13 cellular contexts compared by ENCODE assay signal in the genomic region with DNA sequence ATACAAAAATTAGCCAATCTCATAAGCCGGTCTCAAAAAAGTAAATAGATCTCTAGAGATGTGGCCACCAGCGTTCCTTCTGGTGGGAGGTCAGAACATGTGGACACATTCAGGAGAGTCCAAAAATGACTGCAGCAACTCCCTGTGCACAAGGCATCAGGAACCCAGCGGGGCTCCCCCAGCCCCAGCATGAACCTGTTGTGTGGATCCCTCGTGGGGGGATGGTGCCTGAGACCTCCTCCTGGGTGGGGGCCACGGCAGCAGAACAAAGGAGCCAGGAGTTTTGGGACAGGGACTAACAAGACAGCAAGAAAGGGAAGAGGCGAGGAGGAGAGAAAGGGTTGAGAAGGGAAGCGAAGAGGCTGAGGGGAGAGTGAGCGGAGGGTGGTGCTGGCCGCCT.
DNase-seq lines count a peak whose midpoint lies in the region; ATAC-seq and TF ChIP-seq lines count a peak whose summit lies in the region.
"Had no signal": no experiment of that assay in that cellular context is flagged by ENCODE, and none has a peak within 500 bp of the region (broad histone marks: within the 10 kb centered on the region; RNA-seq: fewer than 3 reads in every experiment).

No MANE protein-coding gene starts in this region.

- H3K9ac ChIP-seq in neural progenitor cell, result no peak overlapping the region
- H3K9ac ChIP-seq: GM23248 had no signal

- H3K79me2 ChIP-seq in neural progenitor cell (ENCODE audit: low read depth), result no peaks in the 10 kb centered on the region

- DNase-seq in right cardiac atrium, result peak in 2 of 3 donors; percentile 15 to 26
- no peak for DNase-seq in Right ventricle myocardium superior
- peak; percentile 1 for DNase-seq in activated B cell treated with CpG ODN at 0.5 μM for 24 hours
- no peak for DNase-seq in neural progenitor cell (ENCODE audit: low spot score)
- DNase-seq in left lobe of liver (ENCODE audit: low spot score), result no peak
- no peak for DNase-seq in MCF 10A (ENCODE audit: unreplicated experiment)
- DNase-seq: C1 segment of cervical spinal cord; Calu3; CD4-positive, alpha-beta T cell; DMS 273 treated with DMSO at 0.1 percent for 48 hours; GM23248 had no signal

- ATAC-seq in right cardiac atrium, result no peak
- ATAC-seq in Right ventricle myocardium superior (ENCODE audit: poor library complexity), result no peak
- no peak for ATAC-seq in activated B cell treated with CpG ODN at 0.5 μM for 24 hours (ENCODE audit: low read depth)
- ATAC-seq in left lobe of liver, result no peak
- no peak for ATAC-seq in GM18520 (IDR thresholded peaks at IDR 0.05; ENCODE audit: unreplicated experiment)

- no peaks in the 10 kb centered on the region for H3K36me3 Mint-ChIP-seq in activated B cell treated with CpG ODN at 0.5 μM for 24 hours (ENCODE audit: low read depth)
- no peaks in the 10 kb centered on the region for H3K36me3 Mint-ChIP-seq in neural progenitor cell
- no peaks in the 10 kb centered on the region for H3K36me3 Mint-ChIP-seq in MCF 10A (ENCODE audit: insufficient read depth, unreplicated experiment)

- H3K36me3 ChIP-seq in neural progenitor cell, result no peaks in the 10 kb centered on the region

- intact Hi-C loops in right cardiac atrium (cut with DNase I) (no loop called here), Right ventricle myocardium superior (cut with DNase I) (no loop called here), activated B cell treated with CpG ODN at 0.5 μM for 24 hours (cut with micrococcal nuclease) (no loop called here), MCF 10A (cut with micrococcal nuclease) (no loop called here)

- H2AFZ ChIP-seq in neural progenitor cell (replicated peaks), result peak overlapping the region; percentile 50
- H2AFZ ChIP-seq: GM23248 had no signal

- H3K9me3 ChIP-seq in right cardiac atrium (ENCODE audit: control insufficient read depth, low read length) (no peaks in the 10 kb centered on the region), neural progenitor cell (ENCODE audit: low read depth) (no peaks in the 10 kb centered on the region)

- POLR2A ChIA-PET in activated B cell treated with CpG ODN at 0.5 μM for 24 hours (lab: Charles Lee) (no interaction called here), MCF 10A (lab: Yijun Ruan, JAX) (no interaction called here)

- no peak overlapping the region for H3K4me2 ChIP-seq in neural progenitor cell

- CTCF ChIA-PET in activated B cell treated with CpG ODN at 0.5 μM for 24 hours (lab: Charles Lee), result no interaction called here
- CTCF ChIA-PET in MCF 10A (lab: Yijun Ruan, JAX), result no interaction called here

- H3K27me3 Mint-ChIP-seq in activated B cell treated with CpG ODN at 0.5 μM for 24 hours (no peaks in the 10 kb centered on the region), neural progenitor cell (ENCODE audit: insufficient read depth, low read depth) (peaks cover 10% of the 10 kb centered on the region), MCF 10A (ENCODE audit: insufficient read depth, unreplicated experiment) (peaks cover 25% of the 10 kb centered on the region)

- H3K9me3 Mint-ChIP-seq in activated B cell treated with CpG ODN at 0.5 μM for 24 hours, result no peaks in the 10 kb centered on the region
- H3K9me3 Mint-ChIP-seq in neural progenitor cell, result peaks cover 2% of the 10 kb centered on the region
- no peaks in the 10 kb centered on the region for H3K9me3 Mint-ChIP-seq in MCF 10A (ENCODE audit: unreplicated experiment)
- H3K9me3 Mint-ChIP-seq: CD4-positive, alpha-beta T cell had no signal

- no peak overlapping the region for H3K27ac Mint-ChIP-seq in activated B cell treated with CpG ODN at 0.5 μM for 24 hours
- H3K27ac Mint-ChIP-seq in neural progenitor cell, result no peak overlapping the region
- H3K27ac Mint-ChIP-seq in MCF 10A (ENCODE audit: low read depth, unreplicated experiment), result no peak overlapping the region
- H3K27ac Mint-ChIP-seq: B cell; CD4-positive, alpha-beta T cell had no signal

- no peaks in the 10 kb centered on the region for H3F3A ChIP-seq in neural progenitor cell (ENCODE audit: low read depth)

- no peaks in the 10 kb centered on the region for H3K27me3 ChIP-seq in right cardiac atrium (ENCODE audit: control insufficient read depth, insufficient read depth)
- no peaks in the 10 kb centered on the region for H3K27me3 ChIP-seq in neural progenitor cell

- 86% methylated on average over 9 of the region's 9 CpGs for WGBS in right cardiac atrium

- H4K20me1 ChIP-seq in neural progenitor cell (ENCODE audit: low read depth), result no peaks in the 10 kb centered on the region

- no peak overlapping the region for H3K4me3 ChIP-seq in right cardiac atrium (ENCODE audit: low read length)
- H3K4me3 ChIP-seq in neural progenitor cell, result no peak overlapping the region
- H3K4me3 ChIP-seq: GM23248 had no signal

- H3K4me1 ChIP-seq in right cardiac atrium (ENCODE audit: control insufficient read depth, insufficient read depth, low read length) (no peaks in the 10 kb centered on the region), neural progenitor cell (peaks cover 1% of the 10 kb centered on the region)

- H3K4me3 Mint-ChIP-seq in activated B cell treated with CpG ODN at 0.5 μM for 24 hours, result no peak overlapping the region
- no peak overlapping the region for H3K4me3 Mint-ChIP-seq in neural progenitor cell
- no peak overlapping the region for H3K4me3 Mint-ChIP-seq in MCF 10A (ENCODE audit: unreplicated experiment)
- H3K4me3 Mint-ChIP-seq: B cell; CD4-positive, alpha-beta T cell had no signal

- TF ChIP-seq CTCF in activated B cell treated with CpG ODN at 0.5 μM for 24 hours (IDR thresholded peaks at IDR 0.05) (no peak), neural progenitor cell (IDR thresholded peaks at IDR 0.05) (no peak), MCF 10A (IDR thresholded peaks at IDR 0.05; ENCODE audit: unreplicated experiment) (no peak)

- H3K27ac ChIP-seq in right cardiac atrium (ENCODE audit: low read length) (no peak overlapping the region), neural progenitor cell (no peak overlapping the region)
- H3K27ac ChIP-seq: GM23248 had no signal

- no peaks in the 10 kb centered on the region for H3K4me1 Mint-ChIP-seq in activated B cell treated with CpG ODN at 0.5 μM for 24 hours
- H3K4me1 Mint-ChIP-seq in neural progenitor cell, result peaks cover 13% of the 10 kb centered on the region
- no peaks in the 10 kb centered on the region for H3K4me1 Mint-ChIP-seq in MCF 10A (ENCODE audit: insufficient read depth, unreplicated experiment)
- H3K4me1 Mint-ChIP-seq: B cell had no signal

- BruUV-seq in MCF 10A (replicated peaks; lab: Mats Ljungman, UMichigan), result no TSS peak

Comparison
In these comparisons a context has a peak if more than half of its experiments do, and no peak if none do; other contexts are left out.
1. DNase-seq: peak in right cardiac atrium (2 of 3) and activated B cell treated with CpG ODN at 0.5 μM for 24 hours (single experiment); none in Right ventricle myocardium superior (single experiment), neural progenitor cell (single experiment), left lobe of liver (single experiment) and MCF 10A (single experiment).